Comparison of ENCODE assay signal across 16 cellular contexts in the genomic region with DNA sequence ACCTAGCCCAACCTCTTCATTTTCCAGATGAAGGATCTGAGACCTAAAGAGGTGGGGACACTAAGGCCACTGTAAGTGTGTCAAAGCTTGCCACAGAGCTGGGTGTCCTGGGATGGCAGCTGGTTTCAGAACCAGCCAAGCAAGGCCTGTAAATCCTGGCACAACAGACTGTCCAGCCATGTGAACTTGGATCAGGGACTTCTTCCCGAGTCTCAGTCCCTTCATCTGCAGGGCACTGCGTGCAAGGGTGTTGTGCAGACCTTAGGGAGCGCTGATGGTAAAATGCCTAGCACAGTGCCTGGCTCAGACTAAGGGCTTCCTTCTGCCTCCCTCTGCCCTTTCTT.
DNase-seq lines count a peak whose midpoint lies in the region; ATAC-seq and TF ChIP-seq lines count a peak whose summit lies in the region.
"Had no signal": no experiment of that assay in that cellular context is flagged by ENCODE, and none has a peak within 500 bp of the region (broad histone marks: within the 10 kb centered on the region; RNA-seq: fewer than 3 reads in every experiment).

No MANE protein-coding gene starts in this region.

- peak overlapping the region; percentile 16; the same call in 1 of the 2 replicates for H3K4me2 ChIP-seq in IMR-90 (ENCODE audit: low read depth, low read length)
- H3K4me2 ChIP-seq: BLaER1 had no signal

- ATAC-seq in IMR-90 (ENCODE audit: low read depth) (peak; percentile 19), lower lobe of right lung (no peak)

- no peak for TF ChIP-seq POLR2A in IMR-90 (IDR thresholded peaks at IDR 0.05; ENCODE audit: low read depth, low read length)

- peak overlapping the region; percentile 91 for H2AK9ac ChIP-seq in IMR-90 (replicated peaks; ENCODE audit: low read depth, low read length, poor library complexity)

- H3K27me3 ChIP-seq in IMR-90 (ENCODE audit: control insufficient read depth, insufficient read depth, low read length) = no peaks in the 10 kb centered on the region; the same call in 1 of the 2 replicates
- peaks cover 58% of the 10 kb centered on the region for H3K27me3 ChIP-seq in endodermal cell (ENCODE audit: control insufficient read depth, insufficient read depth, low read length, poor library complexity, severe bottlenecking)
- H3K27me3 ChIP-seq in lower lobe of right lung (ENCODE audit: low read depth) = no peaks in the 10 kb centered on the region
- H3K27me3 ChIP-seq in subcutaneous abdominal adipose tissue (ENCODE audit: control insufficient read depth in 5 of 5, insufficient read depth in 4 of 5, low read length in 5 of 5) = no peaks in the 10 kb centered on the region
- H3K27me3 ChIP-seq: BLaER1, foreskin keratinocyte had no signal

- no peak for DNase-seq in IMR-90
- peak; percentile 20 for DNase-seq in endodermal cell
- no peak for DNase-seq in lower lobe of right lung
- DNase-seq in ureter (ENCODE audit: low spot score) = no peak
- DNase-seq in GM13977 (ENCODE audit: low spot score) = no peak
- no peak for DNase-seq in DMS 273 treated with DMSO at 0.1 percent for 48 hours (lab: John Stamatoyannopoulos, UW)
- no peak for DNase-seq in islet precursor cell
- DNase-seq: activated CD8-positive, alpha-beta memory T cell treated with anti-CD3 and anti-CD28 coated beads, Interleukin-2, amount 50 U/mL, for 4 hours; activated naive CD8-positive, alpha-beta T cell treated with anti-CD3 and anti-CD28 coated beads for 36 hours; GDM1; natural killer cell; NCI-H1417 treated with DMSO at 0.1 percent for 48 hours; NCI-H526 treated with DMSO at 0.1 percent for 48 hours had no signal

- CTCF ChIA-PET in IMR-90 (lab: Yijun Ruan, JAX) = no interaction called here

- no peak overlapping the region for H3K27ac Mint-ChIP-seq in endodermal cell
- H3K27ac Mint-ChIP-seq: activated naive CD8-positive, alpha-beta T cell treated with anti-CD3 and anti-CD28 coated beads for 36 hours; natural killer cell had no signal

- peaks cover 31% of the 10 kb centered on the region for H3K4me1 Mint-ChIP-seq in endodermal cell
- H3K4me1 Mint-ChIP-seq: activated naive CD8-positive, alpha-beta T cell treated with anti-CD3 and anti-CD28 coated beads for 36 hours; natural killer cell had no signal

- H3K36me3 ChIP-seq in IMR-90 (ENCODE audit: control insufficient read depth, insufficient read depth, low read length) = no peaks in the 10 kb centered on the region
- H3K36me3 ChIP-seq in endodermal cell (ENCODE audit: control insufficient read depth, insufficient read depth, low read length) = no peaks in the 10 kb centered on the region
- H3K36me3 ChIP-seq in lower lobe of right lung = no peaks in the 10 kb centered on the region
- no peaks in the 10 kb centered on the region for H3K36me3 ChIP-seq in subcutaneous abdominal adipose tissue (ENCODE audit: control insufficient read depth in 5 of 5, insufficient read depth in 5 of 5, low read length in 5 of 5)
- H3K36me3 ChIP-seq: BLaER1 had no signal

- TF ChIP-seq CTCF in IMR-90 (conservative IDR thresholded peaks at IDR 0.05; ENCODE audit: low read depth, low read length) (no peak), endodermal cell (conservative IDR thresholded peaks at IDR 0.05) (no peak), lower lobe of right lung (IDR thresholded peaks at IDR 0.05) (no peak), GM13977 (IDR thresholded peaks at IDR 0.05; ENCODE audit: extremely low read depth, insufficient read depth, missing control alignments) (no peak)

- peak overlapping the region; percentile 86 for H3K18ac ChIP-seq in IMR-90 (ENCODE audit: low read depth, low read length)

- no peaks in the 10 kb centered on the region for H3K79me1 ChIP-seq in IMR-90 (ENCODE audit: low read depth in 1 of 2, low read length in 2 of 2)

- WGBS in IMR-90 (ENCODE audit: extremely low coverage in 2 of 2, insufficient read length in 1 of 2), 2 experiments = 43% methylated on average over 1 of the region's 3 CpGs; no CpG with 5 or more reads in 1 of the 2 experiments
- 80 to 90% methylated on average over 2 to 3 of the region's 3 CpGs for WGBS in endodermal cell (ENCODE audit: insufficient coverage in 1 of 2, insufficient read length in 1 of 2), 2 experiments

- H2BK120ac ChIP-seq in IMR-90 (ENCODE audit: low read depth, low read length) = peak overlapping the region; percentile 99

- peak overlapping the region; percentile 96 for H3K4ac ChIP-seq in IMR-90 (ENCODE audit: low read depth, low read length)

- peak overlapping the region; percentile 14 for H3K9ac ChIP-seq in IMR-90 (ENCODE audit: low read depth, low read length)
- H3K9ac ChIP-seq in endodermal cell (ENCODE audit: extremely low read depth, low read length, poor library complexity, severe bottlenecking) = no peak overlapping the region
- peak overlapping the region in 2 of 5 donors; percentile 14 to 29 for H3K9ac ChIP-seq in subcutaneous abdominal adipose tissue (ENCODE audit: low read length in 5 of 5)
- H3K9ac ChIP-seq: BLaER1 had no signal

- no peak for TF ChIP-seq RAD21 in IMR-90 (IDR thresholded peaks at IDR 0.05; ENCODE audit: low read length)

- peak overlapping the region; percentile 98 for H2BK20ac ChIP-seq in IMR-90 (ENCODE audit: low read depth, low read length)

- peak overlapping the region; percentile 96 for H3K14ac ChIP-seq in IMR-90 (replicated peaks; ENCODE audit: low read depth, low read length)

- no peaks in the 10 kb centered on the region for H3K36me3 Mint-ChIP-seq in endodermal cell (ENCODE audit: low read depth)
- H3K36me3 Mint-ChIP-seq: activated naive CD8-positive, alpha-beta T cell treated with anti-CD3 and anti-CD28 coated beads for 36 hours; natural killer cell had no signal

- H2AK5ac ChIP-seq in IMR-90 (ENCODE audit: low read depth, low read length) = peak overlapping the region; percentile 91

- H3K4me3 ChIP-seq in IMR-90 (ENCODE audit: insufficient read depth, low read depth, low read length) = no peak overlapping the region
- no peak overlapping the region for H3K4me3 ChIP-seq in endodermal cell (ENCODE audit: low read length)
- H3K4me3 ChIP-seq in lower lobe of right lung = no peak overlapping the region
- H3K4me3 ChIP-seq in subcutaneous abdominal adipose tissue (ENCODE audit: low read depth in 1 of 5, low read length in 5 of 5) = no peak overlapping the region
- H3K4me3 ChIP-seq: BLaER1 had no signal

- peaks cover 11% of the 10 kb centered on the region for H3K9me3 Mint-ChIP-seq in endodermal cell
- H3K9me3 Mint-ChIP-seq: natural killer cell had no signal

- dilution Hi-C loops in IMR-90 (cut with HindIII; ENCODE audit: low sequenced_read_pairs, unreplicated experiment) = no loop called here

- H3K27ac ChIP-seq in IMR-90 (ENCODE audit: insufficient read depth, low read length) (peak overlapping the region; percentile 82), endodermal cell (ENCODE audit: low read depth, low read length) (no peak overlapping the region), lower lobe of right lung (peak overlapping the region; percentile 87), subcutaneous abdominal adipose tissue (ENCODE audit: low read depth, low read length) (peak overlapping the region; percentile 84)
- H3K27ac ChIP-seq: BLaER1, foreskin keratinocyte had no signal

- no peak overlapping the region for H3K4me3 Mint-ChIP-seq in endodermal cell
- H3K4me3 Mint-ChIP-seq: activated naive CD8-positive, alpha-beta T cell treated with anti-CD3 and anti-CD28 coated beads for 36 hours; natural killer cell had no signal

- H3K56ac ChIP-seq in IMR-90 (ENCODE audit: extremely low read depth, insufficient read depth, low read length) = peak overlapping the region; percentile 86

- intact Hi-C loops in IMR-90 (cut with micrococcal nuclease) = no loop called here
- intact Hi-C loops in lower lobe of right lung (cut with DNase I) = no loop called here

- POLR2A ChIA-PET in IMR-90 (lab: Charles Lee; ENCODE audit: unreplicated experiment) = interaction anchor here (0.7 kb wide), 1 partner anchor 26 kb away, joined by 3 read pairs; no protein-coding TSS in a partner anchor

- peak overlapping the region; percentile 68 to 80 for H4K8ac ChIP-seq in IMR-90 (ENCODE audit: low read depth in 2 of 2, low read length in 2 of 2)

- peak overlapping the region; percentile 86 for H2AFZ ChIP-seq in IMR-90 (replicated peaks; ENCODE audit: low read length, poor library complexity)

- peak overlapping the region; percentile 89; the same call in 2 of the 3 replicates for H2BK15ac ChIP-seq in IMR-90 (ENCODE audit: low read depth, low read length)

- H3K23ac ChIP-seq in IMR-90 (ENCODE audit: low read depth, low read length) = peak overlapping the region; percentile 79

- H3K9me3 ChIP-seq in IMR-90 (ENCODE audit: control insufficient read depth, insufficient read depth, low read length) = peaks cover 8% of the 10 kb centered on the region
- peaks cover 11% of the 10 kb centered on the region for H3K9me3 ChIP-seq in endodermal cell (ENCODE audit: control insufficient read depth, low read length)
- H3K9me3 ChIP-seq in lower lobe of right lung = peaks cover 3% of the 10 kb centered on the region
- peaks cover 0 to 8% (median 5%) of the 10 kb centered on the region in 5 donors for H3K9me3 ChIP-seq in subcutaneous abdominal adipose tissue (ENCODE audit: control insufficient read depth in 5 of 5, low read length in 5 of 5)
- H3K9me3 ChIP-seq: BLaER1 had no signal

- BruUV-seq in IMR-90 (replicated peaks; lab: Mats Ljungman, UMichigan) = no TSS peak

- peaks cover 77% of the 10 kb centered on the region for H3K27me3 Mint-ChIP-seq in endodermal cell (ENCODE audit: insufficient read depth)
- H3K27me3 Mint-ChIP-seq: activated naive CD8-positive, alpha-beta T cell treated with anti-CD3 and anti-CD28 coated beads for 36 hours had no signal

- H3K4me1 ChIP-seq in IMR-90 (ENCODE audit: control insufficient read depth, insufficient read depth, low read length) (peaks cover 23% of the 10 kb centered on the region), endodermal cell (ENCODE audit: control insufficient read depth, insufficient read depth, low read length) (peaks cover 10% of the 10 kb centered on the region), lower lobe of right lung (peaks cover 45% of the 10 kb centered on the region), subcutaneous abdominal adipose tissue (ENCODE audit: control insufficient read depth in 5 of 5, insufficient read depth in 5 of 5, low read length in 5 of 5) (peaks cover 10 to 60% (median 51%) of the 10 kb centered on the region in 5 donors)

- H4K91ac ChIP-seq in IMR-90 (ENCODE audit: insufficient read depth, low read depth, low read length) = peak overlapping the region; percentile 98

- peak overlapping the region; percentile 84 for H4K5ac ChIP-seq in IMR-90 (ENCODE audit: low read depth, low read length)

- H4K20me1 ChIP-seq in IMR-90 (ENCODE audit: insufficient read depth, low read length) = no peaks in the 10 kb centered on the region
- H4K20me1 ChIP-seq: BLaER1 had no signal

- H2BK5ac ChIP-seq in IMR-90 (ENCODE audit: low read depth, low read length, poor library complexity, severe bottlenecking) = peak overlapping the region; percentile 76

- in situ Hi-C loops in IMR-90 (cut with MboI; ENCODE audit: low sequenced_read_pairs) = no loop called here
- in situ Hi-C loops in GM13977 (cut with MboI; ENCODE audit: low pct_unique_long_range_greater_than_20kb, low sequenced_read_pairs, unreplicated experiment) = no loop called here

- peaks cover 15% of the 10 kb centered on the region for H3K9me1 ChIP-seq in IMR-90 (ENCODE audit: insufficient read depth, low read length)

TF ChIP-seq in IMR-90, 13 proteins besides CTCF, POLR2A, EP300 and RAD21 (continues in another document):
- TF ChIP-seq MXI1 (IDR thresholded peaks at IDR 0.05; ENCODE audit: borderline replicate concordance, low read depth, low read length) = no peak
